8 cellular contexts compared by ENCODE assay signal in the genomic region with DNA sequence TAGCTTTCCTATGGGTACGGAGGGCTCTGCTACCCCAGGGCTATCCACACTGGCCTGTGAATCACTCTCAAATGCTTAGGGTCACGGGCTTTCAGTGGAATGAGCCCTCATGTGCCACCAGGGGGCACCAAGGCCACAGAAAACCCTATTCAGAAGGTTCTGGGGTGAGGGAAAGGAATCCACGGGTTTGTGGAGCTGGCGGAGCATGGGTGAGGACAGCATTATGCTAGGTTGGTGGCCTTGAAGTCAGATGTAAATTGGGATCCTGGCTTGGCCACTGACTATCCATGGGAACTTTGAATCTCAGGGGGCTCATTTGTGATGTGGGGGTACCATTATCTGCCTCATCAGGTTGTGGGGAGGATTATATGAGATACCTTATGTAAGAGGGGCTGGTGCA.
DNase-seq lines count a peak whose midpoint lies in the region; ATAC-seq lines count a peak whose summit lies in the region.

No MANE protein-coding gene starts in this region.

- H3K9me3 Mint-ChIP-seq in central memory CD8-positive, alpha-beta T cell: no peaks in the 10 kb centered on the region

- peak; percentile 86 for DNase-seq in AG20443 (ENCODE audit: low spot score)
- DNase-seq in NCI-H2171 treated with DMSO at 0.1 percent for 48 hours (lab: John Stamatoyannopoulos, UW): peak; percentile 40
- peak; percentile 26 for DNase-seq in activated CD4-positive, CD25-positive, alpha-beta regulatory T cell treated with anti-CD3 and anti-CD28 coated beads, Interleukin-2, amount 50 U/mL, for 16 hours (ENCODE audit: low read depth, low spot score)
- DNase-seq in central memory CD8-positive, alpha-beta T cell (ENCODE audit: low spot score in 2 of 2): peak; percentile 33 to 43
- DNase-seq in left kidney (ENCODE audit: low read depth, low spot score): peak; percentile 89
- peak; percentile 41 to 48 for DNase-seq in stimulated activated CD4-positive, alpha-beta T cell treated with anti-CD3 and anti-CD28 coated beads, Interleukin-4, amount 100 ng/mL, for 4 hours

- ATAC-seq in GM19467 (IDR thresholded peaks at IDR 0.05; ENCODE audit: unreplicated experiment) (peak; percentile 52), HG03025 (IDR thresholded peaks at IDR 0.05; ENCODE audit: low FRiP score, unreplicated experiment) (no peak)
- peak; percentile 59 for ATAC-seq in central memory CD8-positive, alpha-beta T cell (replicated peaks; ENCODE audit: extremely low read depth, poor library complexity, severe bottlenecking)

- no peak overlapping the region for H3K4me3 Mint-ChIP-seq in central memory CD8-positive, alpha-beta T cell

- no peaks in the 10 kb centered on the region for H3K27me3 Mint-ChIP-seq in central memory CD8-positive, alpha-beta T cell

- H3K27ac Mint-ChIP-seq in central memory CD8-positive, alpha-beta T cell (ENCODE audit: low read depth): no peak overlapping the region

- H3K4me1 Mint-ChIP-seq in central memory CD8-positive, alpha-beta T cell: peaks cover 13% of the 10 kb centered on the region

- peaks cover 3% of the 10 kb centered on the region for H3K36me3 Mint-ChIP-seq in central memory CD8-positive, alpha-beta T cell (ENCODE audit: insufficient read depth)

Comparison
In these comparisons a context has a peak if more than half of its experiments do, and no peak if none do; other contexts are left out.
1. DNase-seq: peak in every context shown above with its lines; median percentile 89 in left kidney; 86 in AG20443; 44 in stimulated activated CD4-positive, alpha-beta T cell treated with anti-CD3 and anti-CD28 coated beads, Interleukin-4, amount 100 ng/mL, for 4 hours; 40 in NCI-H2171 treated with DMSO at 0.1 percent for 48 hours; 38 in central memory CD8-positive, alpha-beta T cell; 26 in activated CD4-positive, CD25-positive, alpha-beta regulatory T cell treated with anti-CD3 and anti-CD28 coated beads, Interleukin-2, amount 50 U/mL, for 16 hours.